Comparison of ENCODE assay signal across 8 cellular contexts in the genomic region with DNA sequence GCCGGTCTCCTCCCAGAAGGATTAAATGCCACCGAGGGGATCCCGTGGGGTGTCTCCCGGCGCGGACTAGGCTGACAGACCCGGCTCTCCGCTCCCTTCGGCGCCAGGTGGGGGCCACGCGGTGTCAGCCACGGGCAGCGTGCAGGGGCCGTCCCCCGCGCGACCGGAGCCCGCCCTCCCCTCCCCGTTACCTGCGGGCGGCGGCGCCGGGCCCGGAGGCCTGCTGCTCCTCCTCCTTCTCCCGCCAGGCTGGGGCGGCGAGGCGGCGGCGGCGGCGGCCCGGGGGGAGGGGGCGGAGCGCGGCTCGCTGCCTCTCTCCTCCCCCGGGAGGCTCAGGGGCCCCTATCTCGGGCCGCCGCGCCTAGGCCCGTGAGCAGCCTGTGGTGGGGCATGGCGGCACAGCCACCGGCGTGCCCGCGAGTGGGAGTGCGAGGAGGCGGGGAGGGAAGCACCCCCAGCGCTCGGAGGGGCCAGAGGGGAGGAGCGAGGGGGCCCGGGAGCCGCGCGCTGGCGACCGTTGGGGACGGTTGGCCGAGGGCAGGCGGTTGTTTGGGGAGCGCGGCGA. TPM values are rescaled to one million over a fixed set of nuclear protein-coding genes. Genes with fewer than 3 reads are reported as not detected.
DNase-seq lines count a peak whose midpoint lies in the region; TF ChIP-seq lines count a peak whose summit lies in the region.

No MANE protein-coding gene starts in this region.

- no peak for TF ChIP-seq POLR2A in lower leg skin (IDR thresholded peaks at IDR 0.05)

- WGBS in lower leg skin, 2 donors: 0% methylated on average over 3 to 46 of the region's 68 CpGs

- peak overlapping the region; percentile 88 to 95 for H3K27ac ChIP-seq in coronary artery

- H3K4me3 ChIP-seq in HFF-Myc (replicated peaks; ENCODE audit: low read depth, low read length) (peak overlapping the region; percentile 80), coronary artery (peak overlapping the region; percentile 98), lower leg skin (ENCODE audit: low read depth, poor library complexity, severe bottlenecking) (peak overlapping the region; percentile 77)

- TF ChIP-seq CTCF in HFF-Myc (IDR thresholded peaks at IDR 0.05; ENCODE audit: low read depth, low read length, missing control alignments): no peak
- no peak for TF ChIP-seq CTCF in coronary artery (IDR thresholded peaks at IDR 0.05)
- TF ChIP-seq CTCF in lower leg skin (IDR thresholded peaks at IDR 0.05): no peak

- DNase-seq in DMS153 (lab: John Stamatoyannopoulos, UW) (peak; percentile 33), DMS153 treated with DMSO at 0.1 percent for 48 hours (lab: John Stamatoyannopoulos, UW; ENCODE audit: unreplicated experiment) (no peak), HFF-Myc (ENCODE audit: extremely low read depth, low read depth) (no peak), NCI-H1105 (lab: John Stamatoyannopoulos, UW) (peak; percentile 72), coronary artery (ENCODE audit: low spot score) (peak; percentile 78), lower leg skin (ENCODE audit: low spot score in 2 of 2) (peak; percentile 40 to 91)
- peak; percentile 66 for DNase-seq in activated CD4-positive, alpha-beta T cell treated with anti-CD3 and anti-CD28 coated beads for 48 hours
- DNase-seq in stimulated activated CD4-positive, alpha-beta T cell treated with anti-CD3 and anti-CD28 coated beads, Interleukin-4, amount 100 ng/mL, for 48 hours (ENCODE audit: low read depth in 2 of 2): peak; percentile 44 to 45

- intact Hi-C loops in lower leg skin (cut with DNase I; ENCODE audit: low total_unique reads): no loop called here

RNA-seq across cellular contexts. Expression of a gene that starts 0.5 kb away (rescaled TPM):
- 10 to 100 TPM; 35.8 to 52.7 (median 45.7) TPM for total RNA-seq in lower leg skin

Comparison
In these comparisons a context has a peak if more than half of its experiments do, and no peak if none do; other contexts are left out.
1. DNase-seq: peak in DMS153 (single experiment), NCI-H1105 (single experiment), activated CD4-positive, alpha-beta T cell treated with anti-CD3 and anti-CD28 coated beads for 48 hours (single experiment), coronary artery (single experiment), lower leg skin (2 of 2) and stimulated activated CD4-positive, alpha-beta T cell treated with anti-CD3 and anti-CD28 coated beads, Interleukin-4, amount 100 ng/mL, for 48 hours (2 of 2); none in DMS153 treated with DMSO at 0.1 percent for 48 hours (single experiment) and HFF-Myc (single experiment).
2. Peak in every context shown above with its lines, with median percentiles within 50 percentile points of each other: H3K4me3 ChIP-seq.